10 cellular contexts compared by ENCODE assay signal in the genomic region with DNA sequence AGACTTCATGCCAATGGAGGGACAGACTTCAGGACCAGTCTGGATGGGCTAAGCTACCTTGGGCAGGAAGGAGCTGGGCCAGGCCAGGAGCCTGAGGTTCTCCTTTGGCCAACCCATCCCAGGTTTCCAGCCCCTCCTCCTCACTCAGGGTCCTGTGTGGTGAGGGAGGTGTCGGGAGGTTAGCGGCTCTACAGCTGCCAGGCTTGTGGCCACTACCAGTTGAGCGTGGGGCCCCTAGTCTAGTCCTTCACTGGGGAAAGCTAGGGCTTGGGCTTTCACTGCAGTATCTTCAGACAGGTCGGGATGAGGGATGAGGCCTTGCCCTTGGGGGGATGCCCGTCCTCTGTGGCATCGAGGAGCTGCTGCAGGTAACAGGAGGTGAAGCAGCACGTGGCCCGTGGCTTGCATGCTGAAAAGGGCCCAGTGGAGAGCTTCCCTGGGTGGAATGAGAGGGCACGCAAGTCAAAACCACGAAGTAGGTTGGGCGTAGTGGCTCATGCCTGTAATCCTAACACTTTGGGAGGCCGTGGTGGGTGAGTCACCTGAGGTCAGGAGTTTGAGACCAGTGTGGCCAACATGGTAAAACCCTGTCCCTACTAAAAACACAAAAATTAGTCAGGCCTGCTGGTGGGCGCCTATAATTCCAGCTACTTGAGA. TPM values are rescaled to one million over a fixed set of nuclear protein-coding genes. Genes with fewer than 3 reads are reported as not detected.
A peak's percentile ranks its signal among the peaks of the same experiment; 100 is the strongest.
DNase-seq lines count a peak whose midpoint lies in the region; ATAC-seq and TF ChIP-seq lines count a peak whose summit lies in the region.
"Had no signal": no experiment of that assay in that cellular context is flagged by ENCODE, and none has a peak within 500 bp of the region (broad histone marks: within the 10 kb centered on the region; RNA-seq: fewer than 3 reads in every experiment).

No MANE protein-coding gene starts in this region.

- no peaks in the 10 kb centered on the region for H3K27me3 ChIP-seq in CD4-positive, alpha-beta T cell (ENCODE audit: control insufficient read depth, insufficient read depth, low read length)
- no peaks in the 10 kb centered on the region for H3K27me3 ChIP-seq in colonic mucosa

- TF ChIP-seq CTCF in NB4 (IDR thresholded peaks at IDR 0.05; ENCODE audit: low read depth, low read length) (no peak), colonic mucosa (IDR thresholded peaks at IDR 0.05) (no peak)
- no peak for TF ChIP-seq CTCF in CD4-positive, alpha-beta T cell (IDR thresholded peaks at IDR 0.05)

- no peaks in the 10 kb centered on the region for H3K9me3 ChIP-seq in CD4-positive, alpha-beta T cell (ENCODE audit: control insufficient read depth, low read length)
- no peaks in the 10 kb centered on the region for H3K9me3 ChIP-seq in colonic mucosa

- H3K27ac ChIP-seq in CD4-positive, alpha-beta T cell (ENCODE audit: low read depth, low read length): no peak overlapping the region
- H3K27ac ChIP-seq in colonic mucosa: no peak overlapping the region
- H3K27ac ChIP-seq: VCaP had no signal

- no peaks in the 10 kb centered on the region for H3K4me1 Mint-ChIP-seq in CD4-positive, alpha-beta T cell (ENCODE audit: low read depth)

- DNase-seq in GM04504 (ENCODE audit: low read depth): peak; percentile 56
- peak; percentile 75 for DNase-seq in NB4 (ENCODE audit: low read depth)
- DNase-seq in amniotic epithelial cell (ENCODE audit: low read depth): peak; percentile 85
- DNase-seq in stimulated activated CD4-positive, alpha-beta T cell treated with anti-CD3 and anti-CD28 coated beads, Interleukin-1b, Interleukin-23, amount 100 ng/mL, for 48 hours: peak; percentile 81
- DNase-seq in CD4-positive, alpha-beta T cell: no peak
- DNase-seq in epidermal melanocyte (ENCODE audit: insufficient read length, low spot score): no peak
- no peak for DNase-seq in colonic mucosa
- DNase-seq: effector CD4-positive, alpha-beta T cell had no signal

- peaks cover 40% of the 10 kb centered on the region for H3K36me3 Mint-ChIP-seq in CD4-positive, alpha-beta T cell (ENCODE audit: low read depth)

- H3K4me3 ChIP-seq in NB4 (ENCODE audit: low read depth, low read length) (no peak overlapping the region), colonic mucosa (no peak overlapping the region)

- H3K9ac ChIP-seq in colonic mucosa (ENCODE audit: low read depth in 2 of 2, low read length in 2 of 2): no peak overlapping the region

- peaks cover 3% of the 10 kb centered on the region for H3K36me3 ChIP-seq in colonic mucosa

- H3K9me3 Mint-ChIP-seq in CD4-positive, alpha-beta T cell: no peaks in the 10 kb centered on the region

- H3K4me1 ChIP-seq in colonic mucosa: no peaks in the 10 kb centered on the region

- no peak overlapping the region for H3K27ac Mint-ChIP-seq in CD4-positive, alpha-beta T cell

- POLR2A ChIA-PET in CD4-positive, alpha-beta T cell (lab: Charles Lee): no interaction called here

- no peak for ATAC-seq in CD4-positive, alpha-beta T cell (ENCODE audit: poor library complexity)
- no peak for ATAC-seq in HG02981 (IDR thresholded peaks at IDR 0.05; ENCODE audit: unreplicated experiment)

- CTCF ChIA-PET in CD4-positive, alpha-beta T cell (lab: Charles Lee): interaction anchor here (1.7 kb wide), 1 partner anchor 85 kb away, joined by 5 read pairs; no protein-coding TSS in a partner anchor

- TF ChIP-seq POLR2A in NB4 (IDR thresholded peaks at IDR 0.05; ENCODE audit: extremely low read depth, insufficient read length): no peak

- no peaks in the 10 kb centered on the region for H3K27me3 Mint-ChIP-seq in CD4-positive, alpha-beta T cell

- no peak overlapping the region for H3K4me3 Mint-ChIP-seq in CD4-positive, alpha-beta T cell

- intact Hi-C loops in CD4-positive, alpha-beta T cell (cut with DNase I, micrococcal nuclease): no loop called here
- intact Hi-C loops in colonic mucosa (cut with DNase I): no loop called here

RNA-seq across cellular contexts. Expression of a gene that starts 8.5 kb away (rescaled TPM):
- 10 to 100 TPM; 13.8 to 16.8 TPM for total RNA-seq in CD4-positive, alpha-beta T cell
- total RNA-seq in colonic mucosa: 10 to 100 TPM in 1 of 2 donors, 1 to 10 TPM in 1; 6.9 to 31.1 TPM

RNA-seq across cellular contexts. Expression of a gene that starts 31.1 kb away (rescaled TPM):
- total RNA-seq in CD4-positive, alpha-beta T cell: 10 to 100 TPM; 41.0 to 42.3 TPM
- 10 to 100 TPM; 80.2 to 85.9 TPM for total RNA-seq in colonic mucosa

Comparison
In these comparisons a context has a peak if more than half of its experiments do, and no peak if none do; other contexts are left out.
1. DNase-seq: peak in GM04504 (single experiment), NB4 (single experiment), amniotic epithelial cell (single experiment) and stimulated activated CD4-positive, alpha-beta T cell treated with anti-CD3 and anti-CD28 coated beads, Interleukin-1b, Interleukin-23, amount 100 ng/mL, for 48 hours (single experiment); none in CD4-positive, alpha-beta T cell (0 of 10), epidermal melanocyte (single experiment) and colonic mucosa (single experiment).